32 cellular contexts compared by ENCODE assay signal in genomic region chrX:3136161-3136961, GRCh38.
A peak's percentile ranks its signal among the peaks of the same experiment; 100 is the strongest.
DNase-seq lines count a peak whose midpoint lies in the region; TF ChIP-seq lines count a peak whose summit lies in the region.
"Had no signal": no experiment of that assay in that cellular context is flagged by ENCODE, and none has a peak within 500 bp of the region (broad histone marks: within the 10 kb centered on the region; RNA-seq: fewer than 3 reads in every experiment).

No MANE protein-coding gene starts in this region.

- no peak overlapping the region for H3K27ac ChIP-seq in coronary artery
- H3K27ac ChIP-seq: ascending aorta, esophagus muscularis mucosa, heart right ventricle, psoas muscle, sigmoid colon, SK-N-MC, tibial nerve had no signal

- no peaks in the 10 kb centered on the region for H3K36me3 ChIP-seq in H7 (replicated peaks; ENCODE audit: control insufficient read depth, insufficient read depth, low read length)
- H3K36me3 ChIP-seq: ascending aorta, esophagus muscularis mucosa, heart right ventricle, sigmoid colon, tibial nerve had no signal

- DNase-seq in H7 (peak; percentile 35), NCI-H526 (lab: John Stamatoyannopoulos, UW) (peak; percentile 66 to 73), epithelial cell of esophagus (ENCODE audit: low read depth) (peak; percentile 26), iPS-NIHi7 (ENCODE audit: extremely low spot score) (peak; percentile 38), anterior cingulate cortex (lab: John Stamatoyannopoulos, UW) (no peak), ecto neural progenitor cell (ENCODE audit: low spot score) (no peak), coronary artery (ENCODE audit: low spot score) (no peak), NCI-H2227 treated with DMSO at 0.1 percent for 48 hours (lab: John Stamatoyannopoulos, UW) (no peak)
- DNase-seq: activated B cell treated with CpG ODN at 0.5 μM for 24 hours; activated CD4-positive, alpha-beta T cell treated with anti-CD3 and anti-CD28 coated beads, Interleukin-2, amount 50 U/mL, for 1 hour; activated gamma-delta T cell; activated naive CD8-positive, alpha-beta T cell treated with anti-CD3 and anti-CD28 coated beads for 36 hours; activated T-cell treated with anti-CD3 and anti-CD28 coated beads, Interleukin-2, amount 50 U/mL, for 1 hour; caudate nucleus; CD4-positive, alpha-beta memory T cell; foreskin fibroblast; heart right ventricle; kidney; MV-4-11; naive thymus-derived CD4-positive, alpha-beta T cell; NCI-H1436 treated with DMSO at 0.1 percent for 48 hours; NCI-H2107; NK-92 treated with Interleukin-12 subunit alpha and Interleukin-12 subunit beta, amount 100 ng/mL, for 24 hours; occipital lobe; psoas muscle; sigmoid colon; stimulated activated CD4-positive, alpha-beta T cell treated with anti-CD3 and anti-CD28 coated beads, Interleukin-12 subunit alpha, Interleukin-12 subunit beta, amount 100 ng/mL, for 4 hours; stimulated activated CD4-positive, alpha-beta T cell treated with anti-CD3 and anti-CD28 coated beads, Interleukin-4, amount 100 ng/mL, for 24 hours had no signal

- TF ChIP-seq CTCF in epithelial cell of esophagus (IDR thresholded peaks at IDR 0.05; ENCODE audit: insufficient read depth, low read depth, low read length, missing control alignments): no peak
- no peak for TF ChIP-seq CTCF in coronary artery (IDR thresholded peaks at IDR 0.05)

- no peak overlapping the region for H3K4me3 ChIP-seq in H7 (ENCODE audit: insufficient read depth, low read depth, low read length)
- no peak overlapping the region for H3K4me3 ChIP-seq in epithelial cell of esophagus (ENCODE audit: low read length)
- no peak overlapping the region for H3K4me3 ChIP-seq in coronary artery
- H3K4me3 ChIP-seq: ascending aorta, esophagus muscularis mucosa, heart right ventricle, psoas muscle, sigmoid colon, SK-N-MC, tibial nerve had no signal

- no peaks in the 10 kb centered on the region for H3K27me3 ChIP-seq in H7 (ENCODE audit: control insufficient read depth, insufficient read depth, low read length)
- H3K27me3 ChIP-seq: ascending aorta, esophagus muscularis mucosa, heart right ventricle, sigmoid colon, tibial nerve had no signal

Comparison
In these comparisons a context has a peak if more than half of its experiments do, and no peak if none do; other contexts are left out.
1. DNase-seq: peak in H7 (single experiment), NCI-H526 (2 of 2), epithelial cell of esophagus (single experiment) and iPS-NIHi7 (single experiment); none in anterior cingulate cortex (0 of 58), ecto neural progenitor cell (single experiment), coronary artery (single experiment) and NCI-H2227 treated with DMSO at 0.1 percent for 48 hours (single experiment).